Comparison of ENCODE assay signal across 23 cellular contexts in genomic region chr2:166112193-166112605, GRCh38. TPM values are rescaled to one million over a fixed set of nuclear protein-coding genes. Genes with fewer than 3 reads are reported as not detected.
DNase-seq lines count a peak whose midpoint lies in the region; ATAC-seq, FAIRE-seq and TF ChIP-seq lines count a peak whose summit lies in the region.
"Had no signal": no experiment of that assay in that cellular context is flagged by ENCODE, and none has a peak within 500 bp of the region (broad histone marks: within the 10 kb centered on the region; RNA-seq: fewer than 3 reads in every experiment).

No MANE protein-coding gene starts in this region.

- H4K5ac ChIP-seq in H1 (ENCODE audit: insufficient read length, low read depth, low read length), result no peak overlapping the region

- no peak overlapping the region for H2BK15ac ChIP-seq in H1 (ENCODE audit: low read length)

- ATAC-seq in GM18519 (IDR thresholded peaks at IDR 0.05; ENCODE audit: low FRiP score, unreplicated experiment), result no peak
- ATAC-seq in HG03196 (IDR thresholded peaks at IDR 0.05; ENCODE audit: unreplicated experiment), result no peak
- ATAC-seq: heart left ventricle; left lung; natural killer cell treated with Interleukin-12 subunit alpha and Interleukin-12 subunit beta and Interleukin-15 and Interleukin-18, amount 100 ng/mL, for 72 hours; stimulated activated naive B cell treated with anti-CD40 and anti-IgM and Interleukin-4, amounts not matched to agents 10 μg/mL and 1 μg/mL and 100 μg/mL, for 72 hours; T-cell had no signal

- no peak overlapping the region for H3K18ac ChIP-seq in H1 (ENCODE audit: extremely low read depth, low read length)

- no peak overlapping the region for H3K14ac ChIP-seq in H1 (ENCODE audit: insufficient read length)

- H2BK12ac ChIP-seq in H1 (ENCODE audit: low read depth, low read length), result no peak overlapping the region

- no peak for TF ChIP-seq RAD21 in H1 (IDR thresholded peaks at IDR 0.05 in 1 of 2, conservative IDR thresholded peaks at IDR 0.05 in 1 of 2; ENCODE audit: low read depth in 2 of 2, low read length in 2 of 2)

- H3K9ac ChIP-seq in H1 (replicated peaks in 1 of 4; ENCODE audit: extremely low read depth in 1 of 4, low read depth in 3 of 4, low read length in 3 of 4), result no peak overlapping the region
- H3K9ac ChIP-seq: parathyroid adenoma had no signal

- H2AFZ ChIP-seq in H1 (ENCODE audit: low read length), result no peak overlapping the region
- H2AFZ ChIP-seq: parathyroid adenoma had no signal

- no peak overlapping the region for H3K4me2 ChIP-seq in H1 (ENCODE audit: insufficient read depth in 1 of 2, low read depth in 2 of 2, low read length in 2 of 2)

- no peaks in the 10 kb centered on the region for H3K9me3 ChIP-seq in MG63
- no peaks in the 10 kb centered on the region for H3K9me3 ChIP-seq in H1 (ENCODE audit: insufficient read depth in 2 of 2, low read depth in 1 of 2, low read length in 1 of 2)
- H3K9me3 ChIP-seq: sigmoid colon had no signal

- POLR2A ChIA-PET in H1 (lab: Charles Lee; ENCODE audit: partially characterized antibody), result no interaction called here

- TF ChIP-seq POLR2A in H1 (IDR thresholded peaks at IDR 0.05; ENCODE audit: control extremely low read depth in 1 of 2, low read depth in 2 of 2, low read length in 2 of 2), result no peak

- no peak for TF ChIP-seq CTCF in H1 (IDR thresholded peaks at IDR 0.05; ENCODE audit: control extremely low read depth in 1 of 3, insufficient read depth in 1 of 3, low read depth in 1 of 3, low read length in 3 of 3)

- H2AK5ac ChIP-seq in H1 (ENCODE audit: low read depth, low read length), result no peak overlapping the region

- H4K8ac ChIP-seq in H1 (ENCODE audit: extremely low read depth, insufficient read depth, low read length), result no peak overlapping the region

- H3K23me2 ChIP-seq in H1 (ENCODE audit: low read depth, low read length), result no peaks in the 10 kb centered on the region

- no peaks in the 10 kb centered on the region for H3K79me1 ChIP-seq in H1 (ENCODE audit: low read depth, low read length)

- peak; percentile 19 for FAIRE-seq in H1 (lab: Jason Lieb, UNC)

- no peak overlapping the region for H3K27ac ChIP-seq in H1 (ENCODE audit: low read depth, low read length)
- H3K27ac ChIP-seq: heart left ventricle, left lung, parathyroid adenoma, sigmoid colon, tibial nerve had no signal

- no peak overlapping the region for H3K56ac ChIP-seq in H1 (replicated peaks; ENCODE audit: insufficient read length, low read depth, low read length)

- H3K4me3 ChIP-seq in MG63 (no peak overlapping the region), H1 (ENCODE audit: extremely low read depth in 1 of 4, insufficient read depth in 2 of 4, low read depth in 3 of 4, low read length in 4 of 4) (no peak overlapping the region)
- H3K4me3 ChIP-seq: heart left ventricle, left lung, sigmoid colon, tibial nerve had no signal

- H2BK5ac ChIP-seq in H1 (ENCODE audit: low read depth, low read length), result no peak overlapping the region

- no peaks in the 10 kb centered on the region for H3K4me1 ChIP-seq in H1 (replicated peaks in 1 of 4; ENCODE audit: control insufficient read depth in 3 of 4, insufficient read depth in 4 of 4, low read length in 3 of 4)
- H3K4me1 ChIP-seq: heart left ventricle, left lung, parathyroid adenoma, sigmoid colon, tibial nerve had no signal

- H3K4ac ChIP-seq in H1 (replicated peaks; ENCODE audit: insufficient read length, low read depth, low read length), result no peak overlapping the region

- 88% methylated on average over 1 of the region's 1 CpG; no CpG with 5 or more reads in 1 of the 2 experiments for WGBS in H1 (ENCODE audit: extremely low coverage in 1 of 2, insufficient coverage in 1 of 2, insufficient read length in 1 of 2, insufficient replicate concordance in 2 of 2, low coverage in 1 of 2, low lambda C conversion rate in 2 of 2, missing lambda C conversion rate in 1 of 2), 2 experiments

- no peaks in the 10 kb centered on the region for H3K79me2 ChIP-seq in H1 (ENCODE audit: control insufficient read depth in 1 of 2, insufficient read depth in 2 of 2, low read length in 2 of 2)
- H3K79me2 ChIP-seq: parathyroid adenoma had no signal

- H3K23ac ChIP-seq in H1 (ENCODE audit: insufficient read length), result no peak overlapping the region

- H3K36me3 ChIP-seq in MG63 (no peaks in the 10 kb centered on the region), H1 (ENCODE audit: control insufficient read depth in 2 of 4, insufficient read depth in 4 of 4, low read length in 3 of 4) (peaks cover 0 to 2% (median 0%) of the 10 kb centered on the region in 4 experiments; a peak in 1 of 8 replicates)
- H3K36me3 ChIP-seq: heart left ventricle, left lung, sigmoid colon, tibial nerve had no signal

- H2BK20ac ChIP-seq in H1 (ENCODE audit: low read length), result no peak overlapping the region

- DNase-seq in A172 (ENCODE audit: low spot score), result peak; percentile 16
- DNase-seq in ELR (ENCODE audit: low read depth), result peak; percentile 56
- peak; percentile 12 for DNase-seq in MG63
- no peak for DNase-seq in H1 (ENCODE audit: low read depth in 1 of 2, low spot score in 2 of 2)
- no peak for DNase-seq in foreskin melanocyte
- DNase-seq: activated CD4-positive, alpha-beta T cell treated with anti-CD3 and anti-CD28 coated beads, Interleukin-2, amount 10 ng/mL, durations not matched to agents 7 days and 5 days; CD4-positive, alpha-beta memory T cell; cortex of kidney; DMS53; H9; heart left ventricle; left lung; NCI-H1417; NCI-H69; Right ventricle myocardium superior; sigmoid colon; stimulated activated naive B cell treated with anti-CD40 and anti-IgM and Interleukin-4, amounts not matched to agents 10 μg/mL and 1 μg/mL and 100 μg/mL, for 72 hours; T-cell had no signal

- TF ChIP-seq EP300 in H1 (IDR thresholded peaks at IDR 0.05; ENCODE audit: borderline replicate concordance in 1 of 2, low read depth in 2 of 2, low read length in 2 of 2), result no peak

- H4K91ac ChIP-seq in H1 (replicated peaks; ENCODE audit: insufficient read length, low read length), result no peak overlapping the region

- no peaks in the 10 kb centered on the region for H3K27me3 ChIP-seq in MG63
- no peaks in the 10 kb centered on the region for H3K27me3 ChIP-seq in H1 (replicated peaks in 1 of 4; ENCODE audit: control insufficient read depth in 3 of 4, extremely low read depth in 1 of 4, insufficient read depth in 3 of 4, low read length in 3 of 4)
- H3K27me3 ChIP-seq: heart left ventricle, left lung, sigmoid colon, tibial nerve had no signal

- H2BK120ac ChIP-seq in H1 (replicated peaks; ENCODE audit: low read depth, low read length), result no peak overlapping the region

- no peaks in the 10 kb centered on the region for H4K20me1 ChIP-seq in H1 (replicated peaks in 1 of 2; ENCODE audit: control insufficient read depth in 1 of 2, insufficient read depth in 2 of 2, low read length in 2 of 2)

- CTCF ChIA-PET in H1 (lab: Charles Lee; ENCODE audit: partially characterized antibody), result interaction anchor here (0.7 to 1.5 kb wide), 5 partner anchors 8 to 156 kb away, joined by 4 to 10 read pairs (median 5); partner anchors contain the start of gene SCN1A

TF ChIP-seq in H1, 55 proteins besides CTCF, POLR2A, EP300 and RAD21:
- TF ChIP-seq TBP (IDR thresholded peaks at IDR 0.05; ENCODE audit: low read depth, low read length), result no peak
- TF ChIP-seq JUND (IDR thresholded peaks at IDR 0.05; ENCODE audit: low read length), result no peak
- no peak for TF ChIP-seq ASH2L (IDR thresholded peaks at IDR 0.05; ENCODE audit: low read length)
- no peak for TF ChIP-seq RFX5 (IDR thresholded peaks at IDR 0.05; ENCODE audit: borderline replicate concordance, low read depth, low read length)
- TF ChIP-seq E2F6 (IDR thresholded peaks at IDR 0.05), result no peak
- no peak for TF ChIP-seq TCF12 (IDR thresholded peaks at IDR 0.05; ENCODE audit: low read depth, low read length)
- no peak for TF ChIP-seq CBX8 (IDR thresholded peaks at IDR 0.05; ENCODE audit: borderline replicate concordance, low read depth, low read length)
- no peak for TF ChIP-seq SAP30 (IDR thresholded peaks at IDR 0.05; ENCODE audit: insufficient read depth, insufficient replicate concordance, low read length)
- no peak for TF ChIP-seq YY1 (IDR thresholded peaks at IDR 0.05; ENCODE audit: low read depth, low read length)
- TF ChIP-seq CEBPB (IDR thresholded peaks at IDR 0.05; ENCODE audit: low read depth, low read length), result no peak
- no peak for TF ChIP-seq KDM4A (IDR thresholded peaks at IDR 0.05; ENCODE audit: low read depth, low read length, severe bottlenecking)
- TF ChIP-seq GABPA (IDR thresholded peaks at IDR 0.05; ENCODE audit: borderline replicate concordance, insufficient read depth, low read length), result no peak
- no peak for TF ChIP-seq CTBP2 (IDR thresholded peaks at IDR 0.05; ENCODE audit: borderline replicate concordance, insufficient read depth, insufficient read length, low read length)

RNA-seq across cellular contexts. Expression of gene SCN1A, which starts 15.6 kb away (rescaled TPM):
- not detected in 2 replicates for total RNA-seq in A172 (2014; rRNA removed; shearing (Covaris generic))
- not detected in 2 replicates for total RNA-seq in MG63 (2014; rRNA removed; shearing (Covaris generic); ENCODE audit: low replicate concordance)
- total RNA-seq in H1 (2021; fragmentation: NEBNext Ultra II Directional; extraction: Animal tissue kit (Norgen Biotek cat#: 25700)), result 1.3 and 1.9 TPM in 2 replicates
- 0.16 and 0.18 TPM in 2 replicates for polyA plus RNA-seq in H1 (2011; rRNA removed)
- 0.47 TPM for polyA plus RNA-seq in H1 (2011; cell fraction: cytosol; rRNA removed)
- polyA plus RNA-seq in H1 (2011; cell fraction: nucleus; rRNA removed), result 0.48 TPM
- 0.10 to 0.54 TPM (median 0.25 TPM) in 4 replicates for polyA plus RNA-seq in H1 (2012, experiment 1 of 2)
- 0.03 TPM for polyA plus RNA-seq in H1 (2012, experiment 2 of 2)
- polyA plus RNA-seq in H1 (2013, experiment 1 of 2), result 1.1 TPM
- polyA plus RNA-seq in H1 (2013, experiment 2 of 2), result 1.2 TPM
- polyA minus RNA-seq in H1 (2011; rRNA and poly(A)+ RNA removed), result 1.6 and 1.8 TPM in 2 replicates
- polyA minus RNA-seq in H1 (2011; cell fraction: cytosol; rRNA and poly(A)+ RNA removed), result 1.2 TPM
- 3.1 TPM for polyA minus RNA-seq in H1 (2011; cell fraction: nucleus; rRNA and poly(A)+ RNA removed)
- total RNA-seq: activated CD4-positive, alpha-beta T cell treated with anti-CD3 and anti-CD28 coated beads, Interleukin-2, amount 10 ng/mL, durations not matched to agents 7 days and 5 days; CD4-positive, alpha-beta memory T cell; natural killer cell treated with Interleukin-12 subunit alpha and Interleukin-12 subunit beta and Interleukin-15 and Interleukin-18, amount 100 ng/mL, for 72 hours; T-cell; tibial nerve had no signal
- polyA plus RNA-seq: CD4-positive, alpha-beta memory T cell had no signal

Comparison
In these comparisons a context has a peak if more than half of its experiments do, and no peak if none do; other contexts are left out.
1. DNase-seq: peak in A172 (single experiment), ELR (single experiment) and MG63 (single experiment); none in H1 (0 of 2) and foreskin melanocyte (single experiment).